Comparison of ENCODE assay signal across 1 cellular context in genomic region chr9:137453643-137454081, GRCh38.
TF ChIP-seq lines count a peak whose summit lies in the region.

No MANE protein-coding gene starts in this region.

TF ChIP-seq in SK-N-SH, 30 proteins besides CTCF, POLR2A, EP300 and RAD21 (continued from another document):
- TF ChIP-seq USF2 (IDR thresholded peaks at IDR 0.05; ENCODE audit: borderline replicate concordance, low read depth, low read length) (no peak), RFX5 (IDR thresholded peaks at IDR 0.05; ENCODE audit: low read length) (no peak), MXI1 (IDR thresholded peaks at IDR 0.05; ENCODE audit: low read depth, low read length) (no peak), POLR2AphosphoS5 (IDR thresholded peaks at IDR 0.05; ENCODE audit: low read depth, low read length) (no peak), TAF1 (IDR thresholded peaks at IDR 0.05; ENCODE audit: borderline replicate concordance, low read depth, low read length) (no peak), RCOR1 (IDR thresholded peaks at IDR 0.05; ENCODE audit: low read length) (no peak), RXRA (IDR thresholded peaks at IDR 0.05; ENCODE audit: borderline replicate concordance, low read depth) (no peak), YY1 (IDR thresholded peaks at IDR 0.05; ENCODE audit: low read depth) (no peak), TEAD4 (IDR thresholded peaks at IDR 0.05; ENCODE audit: borderline replicate concordance, insufficient read depth) (no peak), ZBTB33 (IDR thresholded peaks at IDR 0.05; ENCODE audit: borderline replicate concordance, low read depth) (no peak), FOXM1 (IDR thresholded peaks at IDR 0.05; ENCODE audit: low read depth) (no peak)
- TF ChIP-seq, protein P1, sequence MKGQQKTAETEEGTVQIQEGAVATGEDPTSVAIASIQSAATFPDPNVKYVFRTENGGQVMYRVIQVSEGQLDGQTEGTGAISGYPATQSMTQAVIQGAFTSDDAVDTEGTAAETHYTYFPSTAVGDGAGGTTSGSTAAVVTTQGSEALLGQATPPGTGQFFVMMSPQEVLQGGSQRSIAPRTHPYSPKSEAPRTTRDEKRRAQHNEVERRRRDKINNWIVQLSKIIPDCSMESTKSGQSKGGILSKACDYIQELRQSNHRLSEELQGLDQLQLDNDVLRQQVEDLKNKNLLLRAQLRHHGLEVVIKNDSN (IDR thresholded peaks at IDR 0.05; ENCODE audit: borderline replicate concordance, low read depth), result no peak
- TF ChIP-seq, protein P2, sequence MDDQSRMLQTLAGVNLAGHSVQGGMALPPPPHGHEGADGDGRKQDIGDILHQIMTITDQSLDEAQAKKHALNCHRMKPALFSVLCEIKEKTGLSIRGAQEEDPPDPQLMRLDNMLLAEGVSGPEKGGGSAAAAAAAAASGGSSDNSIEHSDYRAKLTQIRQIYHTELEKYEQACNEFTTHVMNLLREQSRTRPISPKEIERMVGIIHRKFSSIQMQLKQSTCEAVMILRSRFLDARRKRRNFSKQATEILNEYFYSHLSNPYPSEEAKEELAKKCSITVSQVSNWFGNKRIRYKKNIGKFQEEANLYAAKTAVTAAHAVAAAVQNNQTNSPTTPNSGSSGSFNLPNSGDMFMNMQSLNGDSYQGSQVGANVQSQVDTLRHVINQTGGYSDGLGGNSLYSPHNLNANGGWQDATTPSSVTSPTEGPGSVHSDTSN (IDR thresholded peaks at IDR 0.05), result no peak
TF ChIP-seq in SK-N-SH: peak in this region for 0.
